Comparison of ENCODE assay signal across 13 cellular contexts in the genomic region with DNA sequence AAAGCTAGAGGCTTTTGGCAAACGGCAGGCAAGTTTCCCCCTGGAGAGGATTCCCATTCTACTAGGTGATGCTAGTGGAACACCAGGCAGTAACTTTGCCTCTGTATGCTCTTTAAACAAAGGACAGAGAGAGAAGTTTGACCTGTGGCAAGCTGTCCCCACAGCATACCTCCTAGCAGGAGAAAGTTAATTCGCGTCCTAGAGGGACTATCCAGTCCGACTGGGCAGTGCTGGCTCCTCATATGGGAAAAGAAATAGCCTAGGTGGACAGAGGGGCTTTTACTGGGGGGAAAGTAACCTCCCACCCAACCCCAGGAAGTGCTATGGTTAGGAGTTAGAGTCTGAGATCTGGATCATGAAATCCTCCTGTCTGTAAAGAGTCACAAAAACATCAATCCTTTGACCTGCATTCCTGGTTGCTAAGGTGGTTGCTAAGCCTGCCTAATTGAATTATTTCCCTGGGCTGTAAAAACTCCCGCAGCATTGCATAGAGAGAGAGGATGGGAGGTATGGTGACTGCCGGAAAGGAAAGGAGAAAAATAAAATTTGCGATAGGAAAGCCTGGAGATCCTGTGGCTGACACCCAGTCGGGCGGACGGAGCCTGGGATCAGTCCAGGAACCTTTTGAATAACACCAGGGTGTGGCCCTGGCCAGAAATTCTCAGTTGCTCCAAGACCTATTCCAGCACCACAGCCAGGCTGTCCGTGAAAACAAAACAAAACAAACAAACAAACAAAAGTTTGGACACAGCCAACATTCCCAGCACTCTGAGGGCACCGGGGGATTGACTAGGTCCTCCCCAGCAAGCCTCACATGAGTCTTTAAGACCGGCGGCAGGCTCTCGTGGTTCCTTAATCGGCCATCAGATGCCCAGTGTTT.
A peak's percentile ranks its signal among the peaks of the same experiment; 100 is the strongest.
DNase-seq lines count a peak whose midpoint lies in the region; ATAC-seq, FAIRE-seq and TF ChIP-seq lines count a peak whose summit lies in the region.
"Had no signal": no experiment of that assay in that cellular context is flagged by ENCODE, and none has a peak within 500 bp of the region (broad histone marks: within the 10 kb centered on the region; RNA-seq: fewer than 3 reads in every experiment).

No MANE protein-coding gene starts in this region.

- no peaks in the 10 kb centered on the region for H3K27me3 ChIP-seq in thoracic aorta (replicated peaks; ENCODE audit: insufficient read depth)

- no peaks in the 10 kb centered on the region for H3K36me3 Mint-ChIP-seq in brain
- H3K36me3 Mint-ChIP-seq: T-cell had no signal

- peak overlapping the region in 4 of 5 experiments; percentile 3 to 44 (median 38) for H3K4me3 Mint-ChIP-seq in brain
- H3K4me3 Mint-ChIP-seq: activated naive CD8-positive, alpha-beta T cell treated with anti-CD3 and anti-CD28 coated beads, Interleukin-2, amount 50 U/mL, for 24 hours; T-cell had no signal

- H3K36me3 ChIP-seq in mesodermal cell (ENCODE audit: control insufficient read depth, insufficient read depth, low read length) = no peaks in the 10 kb centered on the region
- H3K36me3 ChIP-seq in thoracic aorta = no peaks in the 10 kb centered on the region
- H3K36me3 ChIP-seq: esophagus muscularis mucosa, lower lobe of right lung had no signal

- FAIRE-seq in H54 (lab: Jason Lieb, UNC) = no peak

- no peaks in the 10 kb centered on the region for H3K9me3 Mint-ChIP-seq in brain
- H3K9me3 Mint-ChIP-seq: activated naive CD8-positive, alpha-beta T cell treated with anti-CD3 and anti-CD28 coated beads, Interleukin-2, amount 50 U/mL, for 24 hours; T-cell had no signal

- peaks cover 23% of the 10 kb centered on the region for H3K4me1 Mint-ChIP-seq in brain
- H3K4me1 Mint-ChIP-seq: T-cell had no signal

- H3K27ac ChIP-seq in mesodermal cell (ENCODE audit: low read depth, low read length, severe bottlenecking) (peak overlapping the region; percentile 83), thoracic aorta (no peak overlapping the region)
- H3K27ac ChIP-seq: 22Rv1, esophagus muscularis mucosa, lower lobe of right lung had no signal

- TF ChIP-seq CTCF in brain (conservative IDR thresholded peaks at IDR 0.05) (no peak), thoracic aorta (IDR thresholded peaks at IDR 0.05) (no peak), GM20000 (IDR thresholded peaks at IDR 0.05; ENCODE audit: extremely low read depth, missing control alignments) (no peak)

- TF ChIP-seq POLR2A in H54 (IDR thresholded peaks at IDR 0.05; ENCODE audit: low read depth, low read length) = no peak

- H3K9me3 ChIP-seq in mesodermal cell (ENCODE audit: control insufficient read depth, low read length) (no peaks in the 10 kb centered on the region), thoracic aorta (no peaks in the 10 kb centered on the region)
- H3K9me3 ChIP-seq: esophagus muscularis mucosa, lower lobe of right lung had no signal

- H3K27me3 Mint-ChIP-seq in brain = no peaks in the 10 kb centered on the region

- peaks cover 15% of the 10 kb centered on the region for H3K4me1 ChIP-seq in mesodermal cell (ENCODE audit: control insufficient read depth, insufficient read depth, low read length, poor library complexity, severe bottlenecking)
- H3K4me1 ChIP-seq in thoracic aorta (ENCODE audit: control insufficient read depth in 1 of 2, low read depth in 2 of 2) = no peaks in the 10 kb centered on the region
- H3K4me1 ChIP-seq: esophagus muscularis mucosa had no signal

- ATAC-seq in thoracic aorta (ENCODE audit: insufficient number of reproducible peaks, low FRiP score, low read depth) = no peak
- ATAC-seq: activated naive CD8-positive, alpha-beta T cell treated with anti-CD3 and anti-CD28 coated beads, Interleukin-2, amount 50 U/mL, for 24 hours; T-cell had no signal

- peak overlapping the region in 3 of 5 experiments; percentile 59 to 83 (median 81) for H3K27ac Mint-ChIP-seq in brain
- H3K27ac Mint-ChIP-seq: activated naive CD8-positive, alpha-beta T cell treated with anti-CD3 and anti-CD28 coated beads, Interleukin-2, amount 50 U/mL, for 24 hours; T-cell had no signal

- no peak overlapping the region for H3K4me3 ChIP-seq in mesodermal cell (ENCODE audit: extremely low read depth, insufficient read depth, low read length, poor library complexity, severe bottlenecking)
- peak overlapping the region; percentile 38 for H3K4me3 ChIP-seq in thoracic aorta
- H3K4me3 ChIP-seq: lower lobe of right lung had no signal

- DNase-seq in DMS 273 (lab: John Stamatoyannopoulos, UW; ENCODE audit: unreplicated experiment) = peak; percentile 16
- no peak for DNase-seq in DMS 273 treated with DMSO at 0.1 percent for 48 hours (lab: John Stamatoyannopoulos, UW)
- no peak for DNase-seq in thoracic aorta (ENCODE audit: low spot score)
- no peak for DNase-seq in GM20000 (ENCODE audit: low spot score)
- DNase-seq in H54 (ENCODE audit: insufficient read length, low spot score) = no peak
- DNase-seq in NCI-H524 treated with DMSO at 0.1 percent for 48 hours (lab: John Stamatoyannopoulos, UW) = no peak
- DNase-seq: activated naive CD8-positive, alpha-beta T cell treated with anti-CD3 and anti-CD28 coated beads, Interleukin-2, amount 50 U/mL, for 24 hours; lower lobe of right lung; T-cell had no signal

- WGBS in mesodermal cell (ENCODE audit: insufficient coverage in 2 of 2), 2 experiments = 65 to 80% methylated on average over 11 to 13 of the region's 16 CpGs
